8 cellular contexts compared by ENCODE assay signal in genomic region chr9:136902259-136902821, GRCh38. TPM values are rescaled to one million over a fixed set of nuclear protein-coding genes. Genes with fewer than 3 reads are reported as not detected.
DNase-seq lines count a peak whose midpoint lies in the region; ATAC-seq and TF ChIP-seq lines count a peak whose summit lies in the region.

No MANE protein-coding gene starts in this region.

- H3K4me3 Mint-ChIP-seq in progenitor cell of endocrine pancreas (ENCODE audit: low read depth): no peak overlapping the region

- H3K56ac ChIP-seq in mesendoderm (ENCODE audit: low read length): no peak overlapping the region

- no peaks in the 10 kb centered on the region for H3K4me1 Mint-ChIP-seq in progenitor cell of endocrine pancreas (ENCODE audit: low read depth)

- H3K79me2 ChIP-seq in mesendoderm (ENCODE audit: control insufficient read depth, insufficient read depth, low read length): no peaks in the 10 kb centered on the region

- no peak overlapping the region for H2BK120ac ChIP-seq in mesendoderm (ENCODE audit: low read depth, low read length)

- H3K79me1 ChIP-seq in mesendoderm (ENCODE audit: low read length): no peaks in the 10 kb centered on the region

- peaks cover 19 to 96% (median 75%) of the 10 kb centered on the region in 11 experiments; a peak in 21 of 22 replicates for H4K20me1 ChIP-seq in BLaER1 treated with 17β-estradiol and CSF1 and Interleukin-3, amounts not matched to agents 10 nM and 100 nM

- no peaks in the 10 kb centered on the region for H3K27me3 ChIP-seq in BLaER1 treated with 17β-estradiol and CSF1 and Interleukin-3, amounts not matched to agents 10 nM and 100 nM
- H3K27me3 ChIP-seq in mesendoderm (ENCODE audit: insufficient read depth, low read length, poor library complexity): no peaks in the 10 kb centered on the region

- peaks cover 81 to 100% (median 100%) of the 10 kb centered on the region in 11 experiments for H3K36me3 ChIP-seq in BLaER1 treated with 17β-estradiol and CSF1 and Interleukin-3, amounts not matched to agents 10 nM and 100 nM
- peaks cover 9% of the 10 kb centered on the region for H3K36me3 ChIP-seq in mesendoderm (ENCODE audit: control insufficient read depth, insufficient read depth, low read length)

- TF ChIP-seq CTCF in progenitor cell of endocrine pancreas (IDR thresholded peaks at IDR 0.05; ENCODE audit: unreplicated experiment): no peak

- no peak overlapping the region for H3K23ac ChIP-seq in mesendoderm (ENCODE audit: low read length)

- intact Hi-C loops in left ventricle myocardium superior (cut with micrococcal nuclease): no loop called here

- H3K9me3 ChIP-seq in BLaER1 treated with 17β-estradiol and CSF1 and Interleukin-3, amounts not matched to agents 10 nM and 100 nM (replicated peaks in 1 of 11): no peaks in the 10 kb centered on the region; a peak in 1 of 22 replicates

- H2BK5ac ChIP-seq in mesendoderm (ENCODE audit: low read length): no peak overlapping the region

- no peak overlapping the region for H4K5ac ChIP-seq in mesendoderm (ENCODE audit: low read length)

- no peak overlapping the region for H2AK5ac ChIP-seq in mesendoderm (ENCODE audit: low read length)

- no peak overlapping the region for H3K4ac ChIP-seq in mesendoderm (ENCODE audit: low read depth, low read length)

- no peaks in the 10 kb centered on the region for H3K27me3 Mint-ChIP-seq in progenitor cell of endocrine pancreas

- H3K27ac ChIP-seq in BLaER1 treated with 17β-estradiol and CSF1 and Interleukin-3, amounts not matched to agents 10 nM and 100 nM: peak overlapping the region in 7 of 11 experiments; percentile 10 to 54 (median 21); a peak in 6 of 22 replicates
- H3K27ac ChIP-seq in mesendoderm (ENCODE audit: low read depth, low read length): no peak overlapping the region

- no peak overlapping the region for H3K27ac Mint-ChIP-seq in progenitor cell of endocrine pancreas

- H3K4me2 ChIP-seq in BLaER1 treated with 17β-estradiol and CSF1 and Interleukin-3, amounts not matched to agents 10 nM and 100 nM: peak overlapping the region; percentile 22 to 53 (median 40); a peak in 16 of 22 replicates
- H3K4me2 ChIP-seq in mesendoderm (ENCODE audit: low read length): no peak overlapping the region

- H3K9ac ChIP-seq in BLaER1 treated with 17β-estradiol and CSF1 and Interleukin-3, amounts not matched to agents 10 nM and 100 nM: peak overlapping the region in 9 of 11 experiments; percentile 9 to 42 (median 36); a peak in 9 of 22 replicates
- no peak overlapping the region for H3K9ac ChIP-seq in mesendoderm (ENCODE audit: low read length)

- H3K9me3 Mint-ChIP-seq in progenitor cell of endocrine pancreas (ENCODE audit: low read depth): no peaks in the 10 kb centered on the region

- no peak overlapping the region for H2BK15ac ChIP-seq in mesendoderm (replicated peaks; ENCODE audit: low read depth)

- peak; percentile 80 for DNase-seq in NCI-H226
- DNase-seq in activated gamma-delta T cell treated with anti-CD3 and anti-CD28 coated beads, Interleukin-2, amount 50 U/mL, for 16 hours (ENCODE audit: low read depth): peak; percentile 78
- peak; percentile 75 for DNase-seq in left ventricle myocardium superior
- DNase-seq in stimulated activated CD4-positive, alpha-beta T cell treated with anti-CD3 and anti-CD28 coated beads, Interleukin-1b, Interleukin-23, amount 100 ng/mL, for 4 hours (ENCODE audit: low read depth in 2 of 2): peak; percentile 76 to 79
- no peak for DNase-seq in progenitor cell of endocrine pancreas (ENCODE audit: low spot score, unreplicated experiment)
- DNase-seq in mesendoderm: no peak

- H3K18ac ChIP-seq in mesendoderm (ENCODE audit: low read length): no peak overlapping the region

- peaks cover 20% of the 10 kb centered on the region for H3K36me3 Mint-ChIP-seq in progenitor cell of endocrine pancreas (ENCODE audit: insufficient read depth)

- no peak overlapping the region for H3K4me3 ChIP-seq in BLaER1 treated with 17β-estradiol and CSF1 and Interleukin-3, amounts not matched to agents 10 nM and 100 nM
- no peak overlapping the region for H3K4me3 ChIP-seq in mesendoderm (ENCODE audit: low read length)

- peaks cover 15 to 31% (median 23%) of the 10 kb centered on the region in 10 experiments for H3K4me1 ChIP-seq in BLaER1 treated with 17β-estradiol and CSF1 and Interleukin-3, amounts not matched to agents 10 nM and 100 nM
- H3K4me1 ChIP-seq in mesendoderm (ENCODE audit: control insufficient read depth, low read depth, low read length): no peaks in the 10 kb centered on the region

- H4K8ac ChIP-seq in mesendoderm (ENCODE audit: low read depth, low read length): no peak overlapping the region

- ATAC-seq in GM21423 (IDR thresholded peaks at IDR 0.05; ENCODE audit: unreplicated experiment) (peak; percentile 49), left ventricle myocardium superior (peak; percentile 92)

- no CpG with 5 or more reads among the region's 15 CpGs for WGBS in mesendoderm (ENCODE audit: extremely low coverage, insufficient coverage, low lambda C conversion rate)

RNA-seq across cellular contexts. Expression of gene TRAF2, which starts 16.0 kb away (rescaled TPM):
- total RNA-seq in left ventricle myocardium superior (11.4 TPM), progenitor cell of endocrine pancreas (23.4 and 23.8 TPM in 2 replicates)
- 16.3 TPM for polyA plus RNA-seq in mesendoderm (2013, experiment 1 of 2)
- 16.3 TPM for polyA plus RNA-seq in mesendoderm (2013, experiment 2 of 2)

RNA-seq across cellular contexts. Expression of gene EDF1, which starts 36.2 kb away (rescaled TPM):
- total RNA-seq in left ventricle myocardium superior: 354 TPM
- total RNA-seq in progenitor cell of endocrine pancreas: 297 and 310 TPM in 2 replicates
- 332 TPM for polyA plus RNA-seq in mesendoderm (2013, experiment 1 of 2)
- polyA plus RNA-seq in mesendoderm (2013, experiment 2 of 2): 344 TPM

RNA-seq across cellular contexts. Expression of gene FBXW5, which starts 42.2 kb away (rescaled TPM):
- total RNA-seq in left ventricle myocardium superior: 162 TPM
- 77.3 and 77.7 TPM in 2 replicates for total RNA-seq in progenitor cell of endocrine pancreas
- 25.8 TPM for polyA plus RNA-seq in mesendoderm (2013, experiment 1 of 2)
- 26.2 TPM for polyA plus RNA-seq in mesendoderm (2013, experiment 2 of 2)

RNA-seq across cellular contexts. Expression of gene C8G, which starts 42.7 kb away (rescaled TPM):
- total RNA-seq in left ventricle myocardium superior: 2.2 TPM
- total RNA-seq in progenitor cell of endocrine pancreas: 1.1 and 2.8 TPM in 2 replicates
- 0.51 TPM for polyA plus RNA-seq in mesendoderm (2013, experiment 1 of 2)
- 0.31 TPM for polyA plus RNA-seq in mesendoderm (2013, experiment 2 of 2)

RNA-seq across cellular contexts. Expression of gene LCN12, which starts 49.7 kb away (rescaled TPM):
- total RNA-seq in left ventricle myocardium superior: 3.6 TPM
- 14.7 and 16.2 TPM in 2 replicates for total RNA-seq in progenitor cell of endocrine pancreas
- 0.13 TPM for polyA plus RNA-seq in mesendoderm (2013, experiment 1 of 2)
- polyA plus RNA-seq in mesendoderm (2013, experiment 2 of 2): 0.10 TPM

Comparison
In these comparisons a context has a peak if more than half of its experiments do, and no peak if none do; other contexts are left out.
1. DNase-seq: peak in NCI-H226 (single experiment), activated gamma-delta T cell treated with anti-CD3 and anti-CD28 coated beads, Interleukin-2, amount 50 U/mL, for 16 hours (single experiment), left ventricle myocardium superior (single experiment) and stimulated activated CD4-positive, alpha-beta T cell treated with anti-CD3 and anti-CD28 coated beads, Interleukin-1b, Interleukin-23, amount 100 ng/mL, for 4 hours (2 of 2); none in progenitor cell of endocrine pancreas (single experiment) and mesendoderm (single experiment).